ENCODE assay signal across 1 cellular context in the genomic region with DNA sequence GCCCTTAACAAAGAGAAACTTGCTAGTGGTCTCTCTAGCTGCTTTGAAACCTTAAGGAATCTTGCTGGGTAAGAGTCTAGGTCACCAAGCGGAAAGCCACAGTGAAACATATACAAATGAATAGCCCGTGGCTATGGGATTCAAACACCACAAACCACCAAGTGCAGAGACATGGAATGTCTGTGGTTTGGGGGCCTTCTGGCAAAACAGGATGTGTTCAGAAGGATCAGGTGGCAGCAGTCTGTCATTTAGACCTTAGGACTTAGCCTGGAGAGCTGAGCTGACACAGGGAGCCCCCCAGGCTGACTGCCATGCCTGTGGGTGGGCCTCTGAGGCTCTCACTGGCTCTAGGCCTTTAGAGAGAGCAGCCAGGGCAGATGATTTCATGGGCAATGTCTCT.
TF ChIP-seq lines count a peak whose summit lies in the region.

No MANE protein-coding gene starts in this region.

TF ChIP-seq in H1, 55 proteins besides CTCF, POLR2A, EP300 and RAD21:
- TF ChIP-seq NANOG (IDR thresholded peaks at IDR 0.05; ENCODE audit: insufficient read depth, low read depth, low read length, poor library complexity, severe bottlenecking) (no peak), CEBPB (IDR thresholded peaks at IDR 0.05; ENCODE audit: low read depth, low read length) (no peak), CHD2 (IDR thresholded peaks at IDR 0.05; ENCODE audit: low read length) (no peak), TAF1 (IDR thresholded peaks at IDR 0.05; ENCODE audit: low read depth, low read length) (no peak), SIN3A (conservative IDR thresholded peaks at IDR 0.05 in 1 of 2, IDR thresholded peaks at IDR 0.05 in 1 of 2; ENCODE audit: low read depth in 1 of 2, low read length in 2 of 2) (no peak), SAP30 (IDR thresholded peaks at IDR 0.05; ENCODE audit: insufficient read depth, insufficient replicate concordance, low read length) (no peak), SP2 (IDR thresholded peaks at IDR 0.05; ENCODE audit: low read length) (no peak)
- TF ChIP-seq, protein P1, sequence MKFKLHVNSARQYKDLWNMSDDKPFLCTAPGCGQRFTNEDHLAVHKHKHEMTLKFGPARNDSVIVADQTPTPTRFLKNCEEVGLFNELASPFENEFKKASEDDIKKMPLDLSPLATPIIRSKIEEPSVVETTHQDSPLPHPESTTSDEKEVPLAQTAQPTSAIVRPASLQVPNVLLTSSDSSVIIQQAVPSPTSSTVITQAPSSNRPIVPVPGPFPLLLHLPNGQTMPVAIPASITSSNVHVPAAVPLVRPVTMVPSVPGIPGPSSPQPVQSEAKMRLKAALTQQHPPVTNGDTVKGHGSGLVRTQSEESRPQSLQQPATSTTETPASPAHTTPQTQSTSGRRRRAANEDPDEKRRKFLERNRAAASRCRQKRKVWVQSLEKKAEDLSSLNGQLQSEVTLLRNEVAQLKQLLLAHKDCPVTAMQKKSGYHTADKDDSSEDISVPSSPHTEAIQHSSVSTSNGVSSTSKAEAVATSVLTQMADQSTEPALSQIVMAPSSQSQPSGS (IDR thresholded peaks at IDR 0.05; ENCODE audit: low read length) = no peak
